In the genomic region with DNA sequence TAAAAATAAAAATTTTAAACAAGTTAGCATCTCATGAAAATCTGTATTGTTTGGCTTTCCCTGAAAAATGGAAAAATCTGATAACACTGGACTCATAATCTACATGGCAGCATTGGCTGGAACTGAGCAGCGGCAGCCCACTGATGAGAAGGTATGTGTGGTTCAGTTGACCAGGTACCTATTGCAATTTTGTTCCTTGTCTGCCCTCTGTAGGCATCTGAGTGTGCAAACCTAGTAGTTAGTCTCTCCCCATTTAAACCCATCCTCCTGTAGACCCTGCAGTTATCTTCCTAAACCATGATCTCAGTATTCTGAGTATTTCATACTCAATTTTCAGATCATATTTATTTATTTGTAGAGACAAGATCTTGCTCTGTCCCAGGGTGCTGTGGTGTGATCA, we compare ENCODE assay signal across 8 cellular contexts. TPM values are rescaled to one million over a fixed set of nuclear protein-coding genes. Genes with fewer than 3 reads are reported as not detected.
DNase-seq lines count a peak whose midpoint lies in the region; ATAC-seq and TF ChIP-seq lines count a peak whose summit lies in the region.

No MANE protein-coding gene starts in this region.

- DNase-seq in HFFc6 (no peak), iPS DF 19.7 (ENCODE audit: low read depth, low spot score) (peak; percentile 9), T-cell (no peak)
- no peak for DNase-seq in T-helper 2 cell treated with Interferon-gamma antibody and Interleukin-4, amounts not matched to agents 5 μg/mL and 100 μg/mL, for 36 hours (ENCODE audit: low spot score)

- H3K4me3 Mint-ChIP-seq in HFFc6 (no peak overlapping the region), T-cell (no peak overlapping the region)
- no peak overlapping the region for H3K4me3 Mint-ChIP-seq in T-helper 2 cell treated with Interferon-gamma antibody and Interleukin-4, amounts not matched to agents 5 μg/mL and 100 μg/mL, for 36 hours

- TF ChIP-seq CTCF in GM12872 (IDR thresholded peaks at IDR 0.05; ENCODE audit: insufficient read depth, low read depth, low read length) = peak; percentile 35; the same call in 1 of the 3 replicates
- peak; percentile 35; the same call in 1 of the 2 replicates for TF ChIP-seq CTCF in HFFc6 (IDR thresholded peaks at IDR 0.05)

- H3K27ac Mint-ChIP-seq in HFFc6 (no peak overlapping the region), T-cell (no peak overlapping the region)
- no peak overlapping the region for H3K27ac Mint-ChIP-seq in T-helper 2 cell treated with Interferon-gamma antibody and Interleukin-4, amounts not matched to agents 5 μg/mL and 100 μg/mL, for 36 hours

- CTCF ChIA-PET in T-cell (lab: Charles Lee) = no interaction called here

- no peaks in the 10 kb centered on the region for H3K4me1 Mint-ChIP-seq in HFFc6 (ENCODE audit: low read depth)
- no peaks in the 10 kb centered on the region for H3K4me1 Mint-ChIP-seq in T-cell
- H3K4me1 Mint-ChIP-seq in T-helper 2 cell treated with Interferon-gamma antibody and Interleukin-4, amounts not matched to agents 5 μg/mL and 100 μg/mL, for 36 hours (ENCODE audit: low read depth) = no peaks in the 10 kb centered on the region

- POLR2A ChIA-PET in T-cell (lab: Charles Lee) = no interaction called here

- ATAC-seq in SK-N-SH treated with all-trans-retinoic acid at 6 μM for 48 hours = peak; percentile 93
- no peak for ATAC-seq in T-cell (replicated peaks in 1 of 4)
- ATAC-seq in GM18511 (IDR thresholded peaks at IDR 0.05; ENCODE audit: unreplicated experiment) = no peak
- ATAC-seq in HG03521 (IDR thresholded peaks at IDR 0.05; ENCODE audit: unreplicated experiment) = no peak

- H3K36me3 Mint-ChIP-seq in HFFc6 (ENCODE audit: low read depth) (0 out of 2 replicates have a peak, but pooled peaks cover 5% of the 10 kb centered on the region), T-cell (no peaks in the 10 kb centered on the region)
- H3K36me3 Mint-ChIP-seq in T-helper 2 cell treated with Interferon-gamma antibody and Interleukin-4, amounts not matched to agents 5 μg/mL and 100 μg/mL, for 36 hours (ENCODE audit: low read depth) = no peaks in the 10 kb centered on the region

- peaks cover 30% of the 10 kb centered on the region for H3K27me3 Mint-ChIP-seq in HFFc6 (ENCODE audit: insufficient read depth)
- no peaks in the 10 kb centered on the region for H3K27me3 Mint-ChIP-seq in T-cell
- no peaks in the 10 kb centered on the region for H3K27me3 Mint-ChIP-seq in T-helper 2 cell treated with Interferon-gamma antibody and Interleukin-4, amounts not matched to agents 5 μg/mL and 100 μg/mL, for 36 hours (ENCODE audit: low read depth)

- H3K9me3 Mint-ChIP-seq in HFFc6 = peaks cover 25% of the 10 kb centered on the region
- no peaks in the 10 kb centered on the region for H3K9me3 Mint-ChIP-seq in T-cell
- no peaks in the 10 kb centered on the region for H3K9me3 Mint-ChIP-seq in T-helper 2 cell treated with Interferon-gamma antibody and Interleukin-4, amounts not matched to agents 5 μg/mL and 100 μg/mL, for 36 hours

TF ChIP-seq in SK-N-SH treated with all-trans-retinoic acid at 6 μM for 48 hours, 23 proteins besides CTCF, POLR2A, EP300 and RAD21:
- TF ChIP-seq, protein P1, sequence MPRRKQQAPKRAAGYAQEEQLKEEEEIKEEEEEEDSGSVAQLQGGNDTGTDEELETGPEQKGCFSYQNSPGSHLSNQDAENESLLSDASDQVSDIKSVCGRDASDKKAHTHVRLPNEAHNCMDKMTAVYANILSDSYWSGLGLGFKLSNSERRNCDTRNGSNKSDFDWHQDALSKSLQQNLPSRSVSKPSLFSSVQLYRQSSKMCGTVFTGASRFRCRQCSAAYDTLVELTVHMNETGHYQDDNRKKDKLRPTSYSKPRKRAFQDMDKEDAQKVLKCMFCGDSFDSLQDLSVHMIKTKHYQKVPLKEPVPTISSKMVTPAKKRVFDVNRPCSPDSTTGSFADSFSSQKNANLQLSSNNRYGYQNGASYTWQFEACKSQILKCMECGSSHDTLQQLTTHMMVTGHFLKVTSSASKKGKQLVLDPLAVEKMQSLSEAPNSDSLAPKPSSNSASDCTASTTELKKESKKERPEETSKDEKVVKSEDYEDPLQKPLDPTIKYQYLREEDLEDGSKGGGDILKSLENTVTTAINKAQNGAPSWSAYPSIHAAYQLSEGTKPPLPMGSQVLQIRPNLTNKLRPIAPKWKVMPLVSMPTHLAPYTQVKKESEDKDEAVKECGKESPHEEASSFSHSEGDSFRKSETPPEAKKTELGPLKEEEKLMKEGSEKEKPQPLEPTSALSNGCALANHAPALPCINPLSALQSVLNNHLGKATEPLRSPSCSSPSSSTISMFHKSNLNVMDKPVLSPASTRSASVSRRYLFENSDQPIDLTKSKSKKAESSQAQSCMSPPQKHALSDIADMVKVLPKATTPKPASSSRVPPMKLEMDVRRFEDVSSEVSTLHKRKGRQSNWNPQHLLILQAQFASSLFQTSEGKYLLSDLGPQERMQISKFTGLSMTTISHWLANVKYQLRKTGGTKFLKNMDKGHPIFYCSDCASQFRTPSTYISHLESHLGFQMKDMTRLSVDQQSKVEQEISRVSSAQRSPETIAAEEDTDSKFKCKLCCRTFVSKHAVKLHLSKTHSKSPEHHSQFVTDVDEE (CRISPR knock-in tag; IDR thresholded peaks at IDR 0.05) = no peak

RNA-seq across cellular contexts. Expression of a gene that starts 59.4 kb away (rescaled TPM):
- total RNA-seq in HFFc6 (2021; fragmentation: NEBNext Ultra II Directional; extraction: Animal tissue kit (Norgen Biotek cat#: 25700)) = 100 to 1,000 TPM; 192 to 263 (median 242) TPM
- 100 to 1,000 TPM; 125 to 157 (median 154) TPM for total RNA-seq in T-cell
